Comparison of ENCODE assay signal across 14 cellular contexts in the genomic region with DNA sequence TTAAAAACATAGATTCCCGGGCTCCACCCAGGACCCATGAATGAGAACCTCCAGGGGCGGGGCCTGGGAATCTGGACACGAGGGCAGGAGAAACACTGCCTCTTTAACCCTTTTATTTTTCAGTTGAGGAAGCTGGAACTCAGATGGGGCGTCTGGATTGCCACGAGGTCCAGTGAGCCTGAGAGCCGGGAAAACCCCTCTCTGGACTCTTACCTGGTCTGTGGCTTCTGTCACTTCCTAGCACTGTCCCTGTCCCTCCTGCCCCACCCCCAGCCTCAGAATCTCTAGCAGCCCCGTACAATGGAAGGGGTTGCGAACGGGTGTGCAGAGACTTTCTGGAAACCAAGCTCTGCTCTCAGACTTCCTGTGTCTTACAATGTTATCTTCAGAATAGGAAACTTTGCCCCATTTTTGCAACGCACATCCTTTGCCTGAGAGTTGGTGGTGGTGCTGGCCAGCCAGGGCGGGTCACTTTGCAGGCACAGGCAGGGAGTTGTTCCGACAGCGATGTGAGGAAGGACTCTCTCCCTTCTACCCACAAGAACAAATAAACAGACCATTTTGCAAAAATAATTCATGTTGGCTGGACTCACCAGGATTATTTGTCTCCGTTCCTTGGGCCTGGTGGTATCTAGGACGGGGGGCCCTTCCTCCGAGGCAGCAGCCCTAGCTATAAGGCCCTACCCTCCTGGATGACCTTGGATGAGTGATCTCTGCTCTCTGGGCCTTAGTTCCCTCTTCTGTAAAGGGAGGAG. TPM values are rescaled to one million over a fixed set of nuclear protein-coding genes. Genes with fewer than 3 reads are reported as not detected.
DNase-seq lines count a peak whose midpoint lies in the region; ATAC-seq and TF ChIP-seq lines count a peak whose summit lies in the region.
"Had no signal": no experiment of that assay in that cellular context is flagged by ENCODE, and none has a peak within 500 bp of the region (broad histone marks: within the 10 kb centered on the region; RNA-seq: fewer than 3 reads in every experiment).

No MANE protein-coding gene starts in this region.

- no peak for TF ChIP-seq POLR2A in thyroid gland (IDR thresholded peaks at IDR 0.05)

- peaks cover 8% of the 10 kb centered on the region for H3K27me3 Mint-ChIP-seq in brain

- H3K27me3 ChIP-seq in left lung (peaks cover 0 to 15% of the 10 kb centered on the region in 2 donors), thyroid gland (no peaks in the 10 kb centered on the region), MG63 (no peaks in the 10 kb centered on the region)

- H3K9me3 ChIP-seq in left lung (no peaks in the 10 kb centered on the region), thyroid gland (no peaks in the 10 kb centered on the region), MG63 (peaks cover 1% of the 10 kb centered on the region)
- H3K9me3 ChIP-seq: HAP-1 had no signal

- peaks cover 37% of the 10 kb centered on the region for H3K4me1 Mint-ChIP-seq in brain
- H3K4me1 Mint-ChIP-seq: activated CD4-positive, alpha-beta T cell treated with anti-CD3 and anti-CD28 coated beads for 36 hours had no signal

- H3K36me3 ChIP-seq in left lung (no peaks in the 10 kb centered on the region), thyroid gland (no peaks in the 10 kb centered on the region), MG63 (peaks cover 36% of the 10 kb centered on the region)
- H3K36me3 ChIP-seq: HAP-1 had no signal

- peaks cover 0 to 16% (median 7%) of the 10 kb centered on the region in 5 experiments for H3K9me3 Mint-ChIP-seq in brain

- H3K4me1 ChIP-seq in left lung (peaks cover 59 to 80% of the 10 kb centered on the region in 2 donors), thyroid gland (peaks cover 73 to 100% of the 10 kb centered on the region in 2 donors)

- ATAC-seq in HG03097 (IDR thresholded peaks at IDR 0.05; ENCODE audit: low FRiP score, unreplicated experiment) (peak; percentile 42), left lung (no peak), GM21737 (IDR thresholded peaks at IDR 0.05; ENCODE audit: unreplicated experiment) (no peak)
- ATAC-seq: activated CD4-positive, alpha-beta T cell treated with anti-CD3 and anti-CD28 coated beads for 36 hours had no signal

- TF ChIP-seq CTCF in brain (conservative IDR thresholded peaks at IDR 0.05) (no peak), left lung (IDR thresholded peaks at IDR 0.05) (no peak), thyroid gland (IDR thresholded peaks at IDR 0.05) (no peak)

- H3K4me3 ChIP-seq in left lung, result no peak overlapping the region
- no peak overlapping the region for H3K4me3 ChIP-seq in thyroid gland (replicated peaks in 1 of 3)
- H3K4me3 ChIP-seq in MG63, result no peak overlapping the region
- H3K4me3 ChIP-seq: HAP-1 had no signal

- intact Hi-C loops in left lung (cut with DNase I) (loop anchor here in 1 of 2 donors (10.0 kb wide), 1 partner anchor 56 kb away; the partner anchor contains the start of gene SMAD6), thyroid gland (cut with DNase I) (no loop called here)

- WGBS in thyroid gland, 2 donors, result 48 to 67% methylated on average over 16 of the region's 16 CpGs

- H3K27ac ChIP-seq in left lung (peak overlapping the region; percentile 51 to 71), thyroid gland (peak overlapping the region; percentile 84 to 92 (median 89))

- peaks cover 6% of the 10 kb centered on the region for H3K36me3 Mint-ChIP-seq in brain

- peak overlapping the region in 3 of 5 experiments; percentile 19 to 45 (median 32) for H3K27ac Mint-ChIP-seq in brain
- H3K27ac Mint-ChIP-seq: activated CD4-positive, alpha-beta T cell treated with anti-CD3 and anti-CD28 coated beads for 36 hours had no signal

- DNase-seq in left lung (no peak), thyroid gland (no peak), NCI-H524 (lab: John Stamatoyannopoulos, UW) (no peak), MG63 (no peak), occipital lobe (lab: John Stamatoyannopoulos, UW) (no peak)
- DNase-seq: activated CD4-positive, alpha-beta T cell treated with anti-CD3 and anti-CD28 coated beads for 36 hours; activated naive CD4-positive, alpha-beta T cell treated with Interleukin-2 at 50 U/mL for 16 hours; erythroblast; NCI-H187 treated with DMSO at 0.1 percent for 48 hours; stimulated activated CD4-positive, alpha-beta T cell treated with anti-CD3 and anti-CD28 coated beads, Interleukin-1b, Interleukin-23, amount 100 ng/mL, for 48 hours had no signal

- peak overlapping the region in 1 of 5 experiments; percentile 2 for H3K4me3 Mint-ChIP-seq in brain
- H3K4me3 Mint-ChIP-seq: activated CD4-positive, alpha-beta T cell treated with anti-CD3 and anti-CD28 coated beads for 36 hours had no signal

RNA-seq across cellular contexts. Expression of gene SMAD6, which starts 59.1 kb away (rescaled TPM):
- polyA plus RNA-seq in brain (ENCODE audit: insufficient read depth, low read depth, low replicate concordance), result 2.3 TPM
- total RNA-seq in left lung, result 100 to 1,000 TPM in 1 of 2 donors, 10 to 100 TPM in 1; 84.9 to 110 TPM
- 100 to 1,000 TPM in 1 of 4 donors, 10 to 100 TPM in 3; 59.3 to 118 (median 62.3) TPM for total RNA-seq in thyroid gland
- 34.3 and 37.8 TPM in 2 replicates for total RNA-seq in MG63 (2014; rRNA removed; shearing (Covaris generic); ENCODE audit: low replicate concordance)
- 1.9 TPM for total RNA-seq in occipital lobe

Comparison
In these comparisons a context has a peak if more than half of its experiments do, and no peak if none do; other contexts are left out.
1. RNA of gene SMAD6, which starts 59.1 kb away (total RNA-seq): 84.9 to 110 TPM in left lung, 59.3 to 118 TPM in thyroid gland and 34.3 to 37.8 TPM in MG63; 1.9 TPM in occipital lobe (single experiment); every median in the first group is over 10 times any median in the second.